In the genomic region with DNA sequence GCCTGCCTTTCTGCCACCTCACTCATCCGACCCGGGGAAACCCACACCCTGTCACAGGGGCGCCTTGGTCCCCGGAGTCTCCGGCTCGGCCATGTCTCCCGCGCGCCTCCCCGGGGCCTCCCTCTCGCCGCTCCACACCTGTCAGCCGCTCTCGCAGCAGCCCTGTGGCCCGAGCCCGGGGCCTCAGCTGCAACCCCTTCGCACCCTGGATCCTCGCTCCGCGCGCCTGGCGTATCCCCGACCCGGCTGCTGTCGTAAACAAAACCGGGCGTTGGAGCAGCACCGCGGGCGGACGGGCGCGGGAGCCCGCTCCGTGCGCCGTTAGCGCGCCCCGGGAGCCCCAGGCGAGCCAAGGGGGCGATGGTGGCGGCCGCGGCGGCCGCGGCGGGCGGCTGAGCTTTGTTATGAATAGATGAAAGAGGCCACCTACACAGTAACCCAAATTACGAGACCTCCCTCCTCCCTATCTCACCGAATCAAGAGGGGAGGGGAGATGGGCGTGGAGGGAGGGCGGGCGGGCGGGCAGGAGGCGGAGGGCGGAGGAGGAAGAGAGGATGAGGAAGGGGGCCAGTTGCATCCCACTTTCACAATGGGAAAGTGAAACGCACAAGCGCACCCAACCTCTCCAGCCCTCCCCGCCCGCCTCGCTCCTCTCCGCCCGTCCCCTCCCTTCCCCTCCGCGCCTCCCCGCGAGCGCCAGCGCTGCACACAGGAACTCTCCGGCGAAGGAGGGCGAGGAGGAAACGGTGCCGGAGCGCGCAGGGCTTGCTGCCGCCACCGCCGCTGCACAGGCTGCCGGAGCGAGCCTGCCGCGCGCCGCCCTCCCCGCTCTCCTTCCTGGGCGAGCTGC, we compare ENCODE assay signal across 9 cellular contexts. TPM values are rescaled to one million over a fixed set of nuclear protein-coding genes. Genes with fewer than 3 reads are reported as not detected.
DNase-seq lines count a peak whose midpoint lies in the region; ATAC-seq lines count a peak whose summit lies in the region.
"Had no signal": no experiment of that assay in that cellular context is flagged by ENCODE, and none has a peak within 500 bp of the region (broad histone marks: within the 10 kb centered on the region; RNA-seq: fewer than 3 reads in every experiment).

A gene (plus strand): TSS at position 587 of the 850 bp plus-strand sequence. CDS start 395 bp downstream, outside the sequence.

- DNase-seq in CD4-positive, CD25-positive, alpha-beta regulatory T cell = peak; percentile 36 to 87 (median 66)
- DNase-seq in T-helper 1 cell (peak; percentile 38 to 78 (median 60)), amygdala (lab: John Stamatoyannopoulos, UW) (peak in 34 of 56 donors; percentile 3 to 63 (median 34)), right cardiac atrium (peak; percentile 56 to 82 (median 81)), putamen (ENCODE audit: low spot score) (peak; percentile 49), globus pallidus (ENCODE audit: low spot score) (no peak)

- H3K9me3 ChIP-seq in CD4-positive, CD25-positive, alpha-beta regulatory T cell (ENCODE audit: control insufficient read depth in 2 of 2, low read length in 2 of 2) = no peaks in the 10 kb centered on the region
- no peaks in the 10 kb centered on the region for H3K9me3 ChIP-seq in right cardiac atrium (ENCODE audit: control insufficient read depth, low read length)

- peak within 1 kb of the TSS; percentile 44 for H3K4me3 ChIP-seq in CD4-positive, CD25-positive, alpha-beta regulatory T cell (ENCODE audit: low read depth, low read length)
- H3K4me3 ChIP-seq in right cardiac atrium (ENCODE audit: low read length) = peak within 1 kb of the TSS; percentile 88
- H3K4me3 ChIP-seq: K562 had no signal

- ATAC-seq in CD4-positive, CD25-positive, alpha-beta regulatory T cell (ENCODE audit: low read depth in 2 of 2) = peak; percentile 72 to 74
- ATAC-seq in GM19438 (IDR thresholded peaks at IDR 0.05; ENCODE audit: low read depth, unreplicated experiment) = peak; percentile 31
- ATAC-seq in HG03521 (IDR thresholded peaks at IDR 0.05; ENCODE audit: unreplicated experiment) = peak; percentile 34
- peak; percentile 39 to 48 for ATAC-seq in right cardiac atrium
- ATAC-seq: K562 had no signal

- peak within 1 kb of the TSS; percentile 85 to 93 (median 92) for H3K4me3 Mint-ChIP-seq in CD4-positive, CD25-positive, alpha-beta regulatory T cell

- WGBS in right cardiac atrium = under 1% methylated on average over 82 of the region's 89 CpGs

- H3K4me1 ChIP-seq in CD4-positive, CD25-positive, alpha-beta regulatory T cell (ENCODE audit: control insufficient read depth, insufficient read depth, low read length, poor library complexity, severe bottlenecking) = peaks cover 25% of the 10 kb centered on the region
- no peaks in the 10 kb centered on the region for H3K4me1 ChIP-seq in right cardiac atrium (ENCODE audit: control insufficient read depth, insufficient read depth, low read length)

- intact Hi-C loops in right cardiac atrium (cut with DNase I) = loop anchor here in 3 of 4 donors (5.0 to 10.0 kb wide), 3 partner anchors 284 to 384 kb away; no protein-coding TSS in a partner anchor

- H3K36me3 Mint-ChIP-seq in CD4-positive, CD25-positive, alpha-beta regulatory T cell = no peaks in the 10 kb centered on the region

- peak within 1 kb of the TSS in 1 of 3 donors; percentile 51 for H3K27ac Mint-ChIP-seq in CD4-positive, CD25-positive, alpha-beta regulatory T cell

- H3K36me3 ChIP-seq in CD4-positive, CD25-positive, alpha-beta regulatory T cell (ENCODE audit: control insufficient read depth, insufficient read depth, low read length) = no peaks in the 10 kb centered on the region

- H3K4me1 Mint-ChIP-seq in CD4-positive, CD25-positive, alpha-beta regulatory T cell = peaks cover 7 to 30% (median 18%) of the 10 kb centered on the region in 4 donors

- peaks cover 12% of the 10 kb centered on the region for H3K27me3 Mint-ChIP-seq in CD4-positive, CD25-positive, alpha-beta regulatory T cell

- H3K9me3 Mint-ChIP-seq in CD4-positive, CD25-positive, alpha-beta regulatory T cell = no peaks in the 10 kb centered on the region

- H3K27me3 ChIP-seq in CD4-positive, CD25-positive, alpha-beta regulatory T cell (ENCODE audit: control insufficient read depth, insufficient read depth, low read length) = no peaks in the 10 kb centered on the region
- no peaks in the 10 kb centered on the region for H3K27me3 ChIP-seq in right cardiac atrium (ENCODE audit: control insufficient read depth, insufficient read depth)

- no peak within 1 kb of the TSS for H3K27ac ChIP-seq in CD4-positive, CD25-positive, alpha-beta regulatory T cell (ENCODE audit: insufficient read depth, low read length, poor library complexity, severe bottlenecking)
- no peak within 1 kb of the TSS for H3K27ac ChIP-seq in right cardiac atrium (ENCODE audit: low read length)

RNA-seq across cellular contexts. Expression of the gene that starts here (rescaled TPM):
- total RNA-seq in CD4-positive, CD25-positive, alpha-beta regulatory T cell = 13.8 TPM
- polyA plus RNA-seq in CD4-positive, CD25-positive, alpha-beta regulatory T cell = 1 to 10 TPM; 1.2 to 3.1 (median 2.3) TPM
- total RNA-seq in right cardiac atrium = 1 to 10 TPM; 2.8 to 7.6 (median 5.5) TPM
- 2.4 TPM for polyA plus RNA-seq in right cardiac atrium
